13 cellular contexts compared by ENCODE assay signal in the genomic region with DNA sequence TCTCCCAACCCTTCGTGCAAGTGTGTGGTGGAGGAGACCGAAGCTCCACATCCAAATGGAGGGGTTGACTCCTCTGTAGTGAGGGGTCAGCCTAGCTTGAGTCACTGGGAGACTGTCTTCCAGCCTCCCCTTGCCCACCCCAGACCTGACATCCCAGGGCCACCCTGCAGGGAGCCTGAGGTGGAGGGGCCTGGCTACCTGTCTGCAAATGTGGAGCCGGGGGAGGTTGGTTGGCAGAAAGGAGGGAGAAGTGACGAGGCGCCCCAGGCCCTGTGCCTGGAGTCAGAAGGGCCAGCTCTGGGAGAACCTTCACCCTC. TPM values are rescaled to one million over a fixed set of nuclear protein-coding genes. Genes with fewer than 3 reads are reported as not detected.
DNase-seq lines count a peak whose midpoint lies in the region; ATAC-seq, FAIRE-seq and TF ChIP-seq lines count a peak whose summit lies in the region.
"Had no signal": no experiment of that assay in that cellular context is flagged by ENCODE, and none has a peak within 500 bp of the region (broad histone marks: within the 10 kb centered on the region; RNA-seq: fewer than 3 reads in every experiment).

No MANE protein-coding gene starts in this region.

- no peak for TF ChIP-seq POLR2A in GM12878 (IDR thresholded peaks at IDR 0.05; ENCODE audit: low read depth, low read length)

- no peak overlapping the region for H2AFZ ChIP-seq in ACC112 (ENCODE audit: low read length, unreplicated experiment)
- H2AFZ ChIP-seq in GM12878 (ENCODE audit: control insufficient read depth, low read depth, low read length) = peak overlapping the region; percentile 40

- H3K9me3 Mint-ChIP-seq in HFFc6 = peaks cover 8% of the 10 kb centered on the region
- H3K9me3 Mint-ChIP-seq in natural killer cell treated with Interleukin-12 subunit alpha and Interleukin-12 subunit beta and Interleukin-15 and Interleukin-18, amount 100 ng/mL, for 72 hours = peaks cover 3% of the 10 kb centered on the region

- no peak overlapping the region for H3K4me3 Mint-ChIP-seq in HFFc6
- peak overlapping the region; percentile 87 for H3K4me3 Mint-ChIP-seq in natural killer cell treated with Interleukin-12 subunit alpha and Interleukin-12 subunit beta and Interleukin-15 and Interleukin-18, amount 100 ng/mL, for 72 hours

- H4K20me1 ChIP-seq in GM12878 (ENCODE audit: control insufficient read depth, insufficient read depth) = no peaks in the 10 kb centered on the region

- CTCF ChIA-PET in GM12878 (lab: Yijun Ruan, JAX) = interaction anchor here (1.0 to 1.4 kb wide), 2 partner anchors 9 to 55 kb away, joined by 3 to 4 read pairs; no protein-coding TSS in a partner anchor

- H3K9me3 ChIP-seq in GM12878 (replicated peaks; ENCODE audit: control insufficient read depth, insufficient read depth, low read length) = peaks cover 3% of the 10 kb centered on the region; the same call in 2 of the 3 replicates
- H3K9me3 ChIP-seq: neutrophil, SJSA1 had no signal

- TF ChIP-seq RAD21 in GM12878 (IDR thresholded peaks at IDR 0.05; ENCODE audit: insufficient read depth, low read depth, low read length) = no peak

- ATAC-seq in GM12878 (no peak), GM18498 (IDR thresholded peaks at IDR 0.05; ENCODE audit: unreplicated experiment) (no peak)
- no peak for ATAC-seq in natural killer cell treated with Interleukin-12 subunit alpha and Interleukin-12 subunit beta and Interleukin-15 and Interleukin-18, amount 100 ng/mL, for 72 hours

- no peak overlapping the region for H3K4me3 ChIP-seq in ACC112 (ENCODE audit: low read depth, low read length)
- no peak overlapping the region for H3K4me3 ChIP-seq in GM12878
- H3K4me3 ChIP-seq: SJSA1 had no signal

- H3K36me3 ChIP-seq in ACC112 (ENCODE audit: insufficient read depth, low read length) (no peaks in the 10 kb centered on the region), GM12878 (ENCODE audit: control insufficient read depth in 2 of 2, insufficient read depth in 2 of 2, low read length in 1 of 2) (no peaks in the 10 kb centered on the region; a peak in 1 of 4 replicates)
- H3K36me3 ChIP-seq: neutrophil, SJSA1 had no signal

- no peak for TF ChIP-seq EP300 in GM12878 (IDR thresholded peaks at IDR 0.05; ENCODE audit: borderline replicate concordance in 1 of 2, control insufficient read depth in 1 of 2, low read depth in 2 of 2, low read length in 2 of 2)

- peaks cover 9% of the 10 kb centered on the region for H3K36me3 Mint-ChIP-seq in HFFc6 (ENCODE audit: low read depth)
- H3K36me3 Mint-ChIP-seq in natural killer cell treated with Interleukin-12 subunit alpha and Interleukin-12 subunit beta and Interleukin-15 and Interleukin-18, amount 100 ng/mL, for 72 hours = no peaks in the 10 kb centered on the region

- SMC1A ChIA-PET in GM12878 (lab: Charles Lee; ENCODE audit: uncharacterized antibody, unreplicated experiment) = interaction anchor here (0.8 to 2.3 kb wide), 3 partner anchors 25 to 83 kb away, joined by 4 to 7 read pairs (median 6); no protein-coding TSS in a partner anchor

- H3K79me2 ChIP-seq in ACC112 (ENCODE audit: control insufficient read depth, insufficient read depth, low read length, unreplicated experiment) (no peaks in the 10 kb centered on the region), GM12878 (ENCODE audit: control insufficient read depth, insufficient read depth, low read length) (no peaks in the 10 kb centered on the region)

- H3K27ac ChIP-seq in ACC112 (ENCODE audit: low read depth, low read length) = peak overlapping the region; percentile 92; the same call in 1 of the 2 replicates
- peak overlapping the region; percentile 68 for H3K27ac ChIP-seq in GM12878 (ENCODE audit: control insufficient read depth, insufficient read depth)

- peak overlapping the region; percentile 98 for H3K27ac Mint-ChIP-seq in HFFc6
- peak overlapping the region; percentile 96 to 100 for H3K27ac Mint-ChIP-seq in natural killer cell treated with Interleukin-12 subunit alpha and Interleukin-12 subunit beta and Interleukin-15 and Interleukin-18, amount 100 ng/mL, for 72 hours

- RAD21 ChIA-PET in GM12878 (lab: Charles Lee; ENCODE audit: unreplicated experiment) = interaction anchor here (0.9 to 5.2 kb wide), 7 partner anchors 9 to 138 kb away, joined by 3 to 32 read pairs (median 3); partner anchors contain the start of genes NFKBIA and PSMA6

- H3K27me3 ChIP-seq in ACC112 (ENCODE audit: insufficient read depth, low read length) (no peaks in the 10 kb centered on the region), GM12878 (replicated peaks in 1 of 2; ENCODE audit: control insufficient read depth in 2 of 2, insufficient read depth in 2 of 2, low read length in 1 of 2) (no peaks in the 10 kb centered on the region)
- H3K27me3 ChIP-seq: neutrophil, SJSA1 had no signal

- H3K9ac ChIP-seq in GM12878 (ENCODE audit: control insufficient read depth, insufficient read depth, low read length) = peak overlapping the region; percentile 36; the same call in 1 of the 2 replicates

- H3K27me3 Mint-ChIP-seq in HFFc6 (ENCODE audit: insufficient read depth) = peaks cover 2% of the 10 kb centered on the region; the same call in 1 of the 2 replicates
- H3K27me3 Mint-ChIP-seq in natural killer cell treated with Interleukin-12 subunit alpha and Interleukin-12 subunit beta and Interleukin-15 and Interleukin-18, amount 100 ng/mL, for 72 hours = no peaks in the 10 kb centered on the region

- H3K4me1 ChIP-seq in ACC112 (ENCODE audit: control insufficient read depth, insufficient read depth, low read length, unreplicated experiment) (peaks cover 54% of the 10 kb centered on the region), GM12878 (ENCODE audit: control insufficient read depth, insufficient read depth, low read length) (peaks cover 41% of the 10 kb centered on the region)

- intact Hi-C loops in GM12878 (cut with micrococcal nuclease; ENCODE audit: unreplicated experiment) = no loop called here

- in situ Hi-C loops in GM12878 (cut with MboI) = no loop called here

- POLR2A ChIA-PET in GM12878 (lab: Charles Lee) = interaction anchor here (0.6 to 2.8 kb wide), 5 partner anchors 14 to 1767 kb away, joined by 3 to 9 read pairs (median 7); partner anchors contain the start of genes NFKBIA and PSMA6

- WGBS in GM12878 (ENCODE audit: insufficient coverage, insufficient replicate concordance, low lambda C conversion rate, missing lambda C conversion rate) = 99% methylated on average over 5 of the region's 5 CpGs

- no TSS peak for BruUV-seq in GM12878 (replicated peaks; lab: Mats Ljungman, UMichigan)

- H3K4me2 ChIP-seq in GM12878 (ENCODE audit: control insufficient read depth, insufficient read depth) = peak overlapping the region; percentile 76

- no peak for DNase-seq in HFFc6
- DNase-seq in GM12878 (ENCODE audit: low read depth, low spot score) = no peak
- DNase-seq in natural killer cell treated with Interleukin-12 subunit alpha and Interleukin-12 subunit beta and Interleukin-15 and Interleukin-18, amount 100 ng/mL, for 72 hours (ENCODE audit: low spot score) = no peak
- no peak for DNase-seq in RPMI8226
- no peak for DNase-seq in T1000 (lab: John Stamatoyannopoulos, UW)
- DNase-seq in SIG-M5 (lab: John Stamatoyannopoulos, UW) = no peak
- DNase-seq: NCI-H1092 treated with DMSO at 0.1 percent for 48 hours had no signal

- TF ChIP-seq CTCF in HFFc6 (IDR thresholded peaks at IDR 0.05) (no peak), GM12878 (IDR thresholded peaks at IDR 0.05 in 2 of 3, conservative IDR thresholded peaks at IDR 0.05 in 1 of 3; ENCODE audit: control insufficient read depth in 2 of 3, extremely low read depth in 1 of 3, insufficient read depth in 1 of 3, low read depth in 3 of 3, low read length in 3 of 3) (no peak)

- peaks cover 63% of the 10 kb centered on the region for H3K4me1 Mint-ChIP-seq in HFFc6 (ENCODE audit: low read depth)
- H3K4me1 Mint-ChIP-seq in natural killer cell treated with Interleukin-12 subunit alpha and Interleukin-12 subunit beta and Interleukin-15 and Interleukin-18, amount 100 ng/mL, for 72 hours (ENCODE audit: low read depth in 2 of 2) = peaks cover 30 to 37% of the 10 kb centered on the region in 2 donors

- no peak for FAIRE-seq in GM12878 (lab: Jason Lieb, UNC)
- FAIRE-seq: colon, keratinocyte had no signal

RNA-seq across cellular contexts. Expression of gene NFKBIA, which starts 37.5 kb away (rescaled TPM):
- total RNA-seq in HFFc6 (2021; fragmentation: NEBNext Ultra II Directional; extraction: Animal tissue kit (Norgen Biotek cat#: 25700)) = 10 to 100 TPM; 27.6 to 52.1 (median 48.3) TPM
- 374 and 384 TPM in 2 replicates for total RNA-seq in GM12878 (2013; cell fraction: nucleolus; rRNA removed)
- total RNA-seq in GM12878 (2014; rRNA removed) = 383 and 419 TPM in 2 replicates
- 278 and 281 TPM in 2 replicates for total RNA-seq in GM12878 (2014; rRNA removed; fragmentation: Illumina TruSeq; extraction: Trizol)
- 303 and 309 TPM in 2 replicates for total RNA-seq in GM12878 (2021)
- 104 TPM for polyA plus RNA-seq in GM12878 (2011; ENCODE audit: low read depth)
- polyA plus RNA-seq in GM12878 (2011; rRNA removed) = 149 and 274 TPM in 2 replicates
- polyA plus RNA-seq in GM12878 (2011; cell fraction: cytosol; rRNA removed) = 327 and 351 TPM in 2 replicates
- polyA plus RNA-seq in GM12878 (2011; cell fraction: nucleus; rRNA removed) = 803 and 908 TPM in 2 replicates
- 177 and 183 TPM in 2 replicates for polyA plus RNA-seq in GM12878 (2012)
- polyA plus RNA-seq in GM12878 (2014; fragmentation: Illumina TruSeq; extraction: Trizol) = 218 and 275 TPM in 2 replicates
- 100 to 1,000 TPM; 123 to 159 TPM for polyA plus RNA-seq in GM12878 (2014; fragmentation: Nextera tagmentation; extraction: Ambion mirVana)
- 259 and 331 TPM in 2 replicates for polyA plus RNA-seq in GM12878 (2014; rRNA removed)
- 100 to 1,000 TPM; 187 to 200 TPM for polyA plus RNA-seq in GM12878 (2016; fragmentation: Nextera tagmentation; extraction: Ambion mirVana)
- 500 and 595 TPM in 2 replicates for polyA minus RNA-seq in GM12878 (2011; rRNA and poly(A)+ RNA removed)
- 230 and 243 TPM in 2 replicates for polyA minus RNA-seq in GM12878 (2011; cell fraction: cytosol; rRNA and poly(A)+ RNA removed)
- 702 and 1,107 TPM in 2 replicates for polyA minus RNA-seq in GM12878 (2011; cell fraction: nucleus; rRNA and poly(A)+ RNA removed)
- total RNA-seq in natural killer cell treated with Interleukin-12 subunit alpha and Interleukin-12 subunit beta and Interleukin-15 and Interleukin-18, amount 100 ng/mL, for 72 hours = 1,000 to 10,000 TPM; 1,092 to 1,804 TPM

Comparison
In these comparisons a context has a peak if more than half of its experiments do, and no peak if none do; other contexts are left out.
1. RNA of gene NFKBIA, which starts 37.5 kb away (total RNA-seq): 1,092 to 1,804 TPM in natural killer cell treated with Interleukin-12 subunit alpha and Interleukin-12 subunit beta and Interleukin-15 and Interleukin-18, amount 100 ng/mL, for 72 hours and 278 to 419 TPM in GM12878; 27.6 to 52.1 TPM in HFFc6; every median in the first group is over 4 times any median in the second.